In the genomic region with DNA sequence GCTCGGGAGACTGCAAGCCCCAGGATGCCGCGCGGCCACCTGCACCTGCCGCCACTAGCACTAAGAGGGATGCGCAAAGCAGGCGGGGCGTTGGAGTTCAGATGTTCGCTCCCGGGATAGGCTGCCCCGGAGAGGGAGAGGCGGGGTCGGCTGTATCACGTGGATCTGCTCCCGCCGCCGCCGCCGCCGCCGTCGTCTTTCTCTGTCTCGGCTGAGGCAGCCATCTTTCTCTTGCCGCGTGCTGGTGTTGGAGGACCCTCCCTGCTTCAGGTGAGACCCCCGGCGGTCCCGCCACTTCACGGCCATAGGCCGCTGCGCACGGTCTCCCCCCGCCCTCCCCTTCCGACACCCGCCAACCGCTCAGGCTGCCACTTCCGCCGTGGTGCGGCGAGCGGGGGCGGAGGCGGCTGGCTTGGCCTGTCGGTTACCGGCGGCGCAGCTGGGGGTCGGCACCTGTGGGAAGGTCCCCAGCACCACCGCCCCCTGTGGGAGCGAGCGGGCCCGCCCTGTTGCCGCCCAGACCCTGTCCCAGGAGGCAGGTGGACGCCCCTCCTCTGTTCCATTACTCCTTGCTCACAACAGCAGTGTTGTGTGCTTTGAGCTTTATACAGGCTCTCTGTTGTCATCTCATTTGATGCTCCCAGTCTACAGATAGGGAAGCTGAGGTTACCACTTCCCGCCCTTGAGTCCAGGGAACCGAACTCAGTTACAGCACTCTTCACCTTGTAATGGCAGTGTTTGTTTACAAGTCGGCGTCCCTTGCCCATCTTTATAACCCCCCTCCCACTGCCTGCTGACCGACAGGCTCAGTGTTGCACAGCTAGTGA, we compare ENCODE assay signal across 8 cellular contexts. TPM values are rescaled to one million over a fixed set of nuclear protein-coding genes. Genes with fewer than 3 reads are reported as not detected.
DNase-seq lines count a peak whose midpoint lies in the region; ATAC-seq and TF ChIP-seq lines count a peak whose summit lies in the region.

A gene (plus strand): TSS at position 186 of the 827 bp plus-strand sequence. CDS start 3,553 bp downstream, outside the sequence.

- no peak for TF ChIP-seq CTCF in C4-2B (conservative IDR thresholded peaks at IDR 0.05)
- TF ChIP-seq CTCF in left lung (IDR thresholded peaks at IDR 0.05), result no peak

- H3K9me3 Mint-ChIP-seq in dendritic cell treated with granulocyte-macrophage colony-stimulating factor and Interleukin-4, amounts not matched to agents 40 ng/mL and 50 ng/mL, for 4 days, result no peaks in the 10 kb centered on the region

- DNase-seq in NCI-H82 (lab: John Stamatoyannopoulos, UW) (peak; percentile 99), left lung (peak; percentile 96 to 97)
- peak; percentile 92 for DNase-seq in activated CD4-positive, alpha-beta T cell treated with anti-CD3 and anti-CD28 coated beads, Interleukin-2, amount 50 U/mL, for 4 hours
- DNase-seq in stimulated activated CD4-positive, alpha-beta T cell treated with anti-CD3 and anti-CD28 coated beads, Interleukin-2, amount 100 ng/mL, for 48 hours, result peak; percentile 86 to 87

- H3K36me3 ChIP-seq in left lung, result peaks cover 0 to 25% of the 10 kb centered on the region in 2 donors

- no peaks in the 10 kb centered on the region for H3K27me3 Mint-ChIP-seq in dendritic cell treated with granulocyte-macrophage colony-stimulating factor and Interleukin-4, amounts not matched to agents 40 ng/mL and 50 ng/mL, for 4 days

- peaks cover 74% of the 10 kb centered on the region for H3K36me3 Mint-ChIP-seq in dendritic cell treated with granulocyte-macrophage colony-stimulating factor and Interleukin-4, amounts not matched to agents 40 ng/mL and 50 ng/mL, for 4 days (ENCODE audit: low read depth)

- H3K4me3 Mint-ChIP-seq in dendritic cell treated with granulocyte-macrophage colony-stimulating factor and Interleukin-4, amounts not matched to agents 40 ng/mL and 50 ng/mL, for 4 days, result peak within 1 kb of the TSS; percentile 99

- peaks cover 53% of the 10 kb centered on the region for H3K4me1 Mint-ChIP-seq in dendritic cell treated with granulocyte-macrophage colony-stimulating factor and Interleukin-4, amounts not matched to agents 40 ng/mL and 50 ng/mL, for 4 days (ENCODE audit: low read depth)

- peaks cover 24 to 56% of the 10 kb centered on the region in 2 donors for H3K4me1 ChIP-seq in left lung

- H3K27me3 ChIP-seq in left lung, result no peaks in the 10 kb centered on the region

- intact Hi-C loops in dendritic cell treated with granulocyte-macrophage colony-stimulating factor and Interleukin-4, amounts not matched to agents 40 ng/mL and 50 ng/mL, for 4 days (cut with micrococcal nuclease), result loop anchor here (2.0 to 10.0 kb wide), 3 partner anchors 178 to 346 kb away; a partner anchor contains a TSS
- intact Hi-C loops in left lung (cut with DNase I), result no loop called here

- H3K27ac Mint-ChIP-seq in dendritic cell treated with granulocyte-macrophage colony-stimulating factor and Interleukin-4, amounts not matched to agents 40 ng/mL and 50 ng/mL, for 4 days, result peak within 1 kb of the TSS; percentile 90

- H3K4me3 ChIP-seq in left lung, result peak within 1 kb of the TSS; percentile 97 to 99

- H3K27ac ChIP-seq in C4-2B (peak within 1 kb of the TSS; percentile 98), left lung (peak within 1 kb of the TSS; percentile 90 to 96)

- no peaks in the 10 kb centered on the region for H3K9me3 ChIP-seq in left lung

- ATAC-seq in GM19397 (IDR thresholded peaks at IDR 0.05; ENCODE audit: unreplicated experiment), result peak; percentile 85
- peak; percentile 75 for ATAC-seq in HG03565 (IDR thresholded peaks at IDR 0.05; ENCODE audit: unreplicated experiment)
- peak; percentile 95 for ATAC-seq in left lung

RNA-seq across cellular contexts. Expression of the gene that starts here (rescaled TPM):
- total RNA-seq in left lung, result 10 to 100 TPM; 35.6 to 45.5 TPM

Comparison
In these comparisons a context has a peak if more than half of its experiments do, and no peak if none do; other contexts are left out.
1. Peak in every context shown above with its lines: DNase-seq, ATAC-seq, H3K4me3 ChIP-seq and H3K27ac ChIP-seq.